1 cellular context compared by ENCODE assay signal in the genomic region with DNA sequence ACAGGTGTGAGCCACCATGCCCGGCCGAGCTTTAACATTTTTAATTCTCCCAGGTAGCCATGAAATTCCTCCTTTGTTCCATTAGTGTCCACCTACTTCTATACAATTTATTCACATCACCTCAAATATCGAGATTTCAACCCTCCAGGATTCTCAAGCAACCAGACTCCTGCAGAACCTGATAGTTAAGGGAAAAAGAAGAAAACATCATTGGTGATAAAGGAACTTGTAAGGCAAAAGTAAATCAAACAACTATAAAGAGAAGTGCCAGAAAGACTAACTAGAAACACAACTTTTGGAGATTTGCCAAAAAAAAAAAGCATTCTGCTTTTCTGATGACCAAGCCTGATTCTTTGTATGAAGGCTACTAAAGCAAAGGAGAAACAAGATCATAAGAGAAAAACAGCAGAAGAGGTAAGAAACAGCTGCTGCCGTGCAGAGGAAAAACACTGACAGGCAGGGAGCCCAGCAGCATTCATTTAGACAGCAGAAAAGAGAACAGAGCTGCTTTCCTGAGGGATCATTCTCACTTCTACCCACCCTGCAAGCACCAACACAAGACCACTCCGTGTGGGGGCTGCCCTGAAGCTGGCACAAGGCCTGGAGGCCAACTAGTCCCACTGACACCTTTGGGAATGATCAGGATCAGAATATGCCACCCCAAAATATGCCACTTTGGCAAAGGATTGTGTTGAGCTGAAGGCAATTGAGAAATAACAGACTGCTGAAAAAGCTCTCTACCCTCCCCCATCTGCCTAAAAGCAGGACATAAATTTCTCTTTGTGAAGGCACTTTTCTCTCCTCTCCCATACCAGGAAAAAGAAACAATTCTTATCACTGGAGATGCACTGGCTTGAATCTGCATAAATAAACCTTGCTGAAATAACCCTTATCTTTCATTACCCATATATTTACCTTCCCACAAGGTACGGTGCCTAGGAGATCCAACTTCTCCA.
A peak's percentile ranks its signal among the peaks of the same experiment; 100 is the strongest.
TF ChIP-seq lines count a peak whose summit lies in the region.

No MANE protein-coding gene starts in this region.

TF ChIP-seq in K562, 482 proteins besides CTCF, POLR2A, EP300 and RAD21 (continued from another document):
- TF ChIP-seq NFIC (IDR thresholded peaks at IDR 0.05) (peak; percentile 95), MAFF (IDR thresholded peaks at IDR 0.05; ENCODE audit: low read length) (no peak), MAZ (CRISPR knock-in tag; conservative IDR thresholded peaks at IDR 0.05 in 1 of 2, IDR thresholded peaks at IDR 0.05 in 1 of 2) (peak in 1 of 2 experiments; percentile 40; a peak in 1 of 4 replicates), SMARCE1 (IDR thresholded peaks at IDR 0.05) (peak; percentile 72), FOXJ2 (tag; IDR thresholded peaks at IDR 0.05) (no peak), NR2F6 (CRISPR knock-in tag; IDR thresholded peaks at IDR 0.05) (no peak), NBN (IDR thresholded peaks at IDR 0.05; ENCODE audit: low read depth) (0 out of 2 replicates have a peak, but pooled peaks have one; percentile 19), CCNT2 (IDR thresholded peaks at IDR 0.05; ENCODE audit: borderline replicate concordance, extremely low read depth, insufficient read length, low read depth, low read length) (peak; percentile 32), TBL1XR1 (IDR thresholded peaks at IDR 0.05; ENCODE audit: low read length in 2 of 2) (peak in 1 of 2 experiments; percentile 49; a peak in 2 of 4 replicates), ATF7 (IDR thresholded peaks at IDR 0.05) (no peak), MTA2 (IDR thresholded peaks at IDR 0.05; ENCODE audit: low read depth) (0 out of 2 replicates have a peak, but pooled peaks have one; percentile 17), TRIM24 (IDR thresholded peaks at IDR 0.05) (peak in 1 of 2 experiments; percentile 68; a peak in 2 of 4 replicates), RBBP5 (IDR thresholded peaks at IDR 0.05; ENCODE audit: borderline replicate concordance, insufficient read depth, low read length, poor library complexity, severe bottlenecking) (peak; percentile 78), SMAD4 (CRISPR knock-in tag; conservative IDR thresholded peaks at IDR 0.05) (peak; percentile 39; the same call in 1 of the 2 replicates), SMARCA4 (IDR thresholded peaks at IDR 0.05) (peak; percentile 61), FOXA3 (CRISPR knock-in tag; conservative IDR thresholded peaks at IDR 0.05 in 1 of 2, IDR thresholded peaks at IDR 0.05 in 1 of 2) (peak in 1 of 2 experiments; percentile 55; a peak in 1 of 4 replicates), RBM34 (IDR thresholded peaks at IDR 0.05; ENCODE audit: borderline replicate concordance, insufficient read depth, low read length) (no peak), RAD51 (IDR thresholded peaks at IDR 0.05; ENCODE audit: borderline replicate concordance, low read depth) (no peak), MAFK (IDR thresholded peaks at IDR 0.05; ENCODE audit: low read length) (0 out of 2 replicates have a peak, but pooled peaks have one; percentile 9), CTBP1 (IDR thresholded peaks at IDR 0.05; ENCODE audit: borderline replicate concordance) (peak; percentile 79), HDAC1 (IDR thresholded peaks at IDR 0.05) (peak in 1 of 2 experiments; percentile 58; a peak in 2 of 4 replicates), PHTF2 (CRISPR knock-in tag; IDR thresholded peaks at IDR 0.05) (no peak), ZNF766 (CRISPR knock-in tag; conservative IDR thresholded peaks at IDR 0.05) (peak; percentile 91), KDM1A (IDR thresholded peaks at IDR 0.05) (peak; percentile 86 to 92; a peak in 3 of 4 replicates), KLF1 (tag; IDR thresholded peaks at IDR 0.05) (no peak), ARID1B (IDR thresholded peaks at IDR 0.05) (peak; percentile 90), SP2 (IDR thresholded peaks at IDR 0.05; ENCODE audit: extremely low read depth, low read depth, low read length, poor library complexity, severe bottlenecking) (no peak), RBM25 (IDR thresholded peaks at IDR 0.05; ENCODE audit: low read depth, low read length, severe bottlenecking) (no peak), GATAD2A (IDR thresholded peaks at IDR 0.05) (peak; percentile 75; the same call in 1 of the 2 replicates), ZEB2 (IDR thresholded peaks at IDR 0.05) (peak; percentile 89)
- TF ChIP-seq, protein P1, sequence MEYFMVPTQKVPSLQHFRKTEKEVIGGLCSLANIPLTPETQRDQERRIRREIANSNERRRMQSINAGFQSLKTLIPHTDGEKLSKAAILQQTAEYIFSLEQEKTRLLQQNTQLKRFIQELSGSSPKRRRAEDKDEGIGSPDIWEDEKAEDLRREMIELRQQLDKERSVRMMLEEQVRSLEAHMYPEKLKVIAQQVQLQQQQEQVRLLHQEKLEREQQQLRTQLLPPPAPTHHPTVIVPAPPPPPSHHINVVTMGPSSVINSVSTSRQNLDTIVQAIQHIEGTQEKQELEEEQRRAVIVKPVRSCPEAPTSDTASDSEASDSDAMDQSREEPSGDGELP (CRISPR knock-in tag; IDR thresholded peaks at IDR 0.05; ENCODE audit: borderline replicate concordance): peak; percentile 33; the same call in 1 of the 2 replicates
- TF ChIP-seq, protein P2, sequence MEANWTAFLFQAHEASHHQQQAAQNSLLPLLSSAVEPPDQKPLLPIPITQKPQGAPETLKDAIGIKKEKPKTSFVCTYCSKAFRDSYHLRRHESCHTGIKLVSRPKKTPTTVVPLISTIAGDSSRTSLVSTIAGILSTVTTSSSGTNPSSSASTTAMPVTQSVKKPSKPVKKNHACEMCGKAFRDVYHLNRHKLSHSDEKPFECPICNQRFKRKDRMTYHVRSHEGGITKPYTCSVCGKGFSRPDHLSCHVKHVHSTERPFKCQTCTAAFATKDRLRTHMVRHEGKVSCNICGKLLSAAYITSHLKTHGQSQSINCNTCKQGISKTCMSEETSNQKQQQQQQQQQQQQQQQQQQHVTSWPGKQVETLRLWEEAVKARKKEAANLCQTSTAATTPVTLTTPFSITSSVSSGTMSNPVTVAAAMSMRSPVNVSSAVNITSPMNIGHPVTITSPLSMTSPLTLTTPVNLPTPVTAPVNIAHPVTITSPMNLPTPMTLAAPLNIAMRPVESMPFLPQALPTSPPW (CRISPR knock-in tag; IDR thresholded peaks at IDR 0.05): peak; percentile 15; the same call in 1 of the 2 replicates
- TF ChIP-seq, protein P3, sequence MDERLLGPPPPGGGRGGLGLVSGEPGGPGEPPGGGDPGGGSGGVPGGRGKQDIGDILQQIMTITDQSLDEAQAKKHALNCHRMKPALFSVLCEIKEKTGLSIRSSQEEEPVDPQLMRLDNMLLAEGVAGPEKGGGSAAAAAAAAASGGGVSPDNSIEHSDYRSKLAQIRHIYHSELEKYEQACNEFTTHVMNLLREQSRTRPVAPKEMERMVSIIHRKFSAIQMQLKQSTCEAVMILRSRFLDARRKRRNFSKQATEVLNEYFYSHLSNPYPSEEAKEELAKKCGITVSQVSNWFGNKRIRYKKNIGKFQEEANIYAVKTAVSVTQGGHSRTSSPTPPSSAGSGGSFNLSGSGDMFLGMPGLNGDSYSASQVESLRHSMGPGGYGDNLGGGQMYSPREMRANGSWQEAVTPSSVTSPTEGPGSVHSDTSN (CRISPR knock-in tag; IDR thresholded peaks at IDR 0.05; ENCODE audit: low read depth): no peak
- TF ChIP-seq, protein P3 (tag; conservative IDR thresholded peaks at IDR 0.05; ENCODE audit: low read depth): peak; percentile 90
- TF ChIP-seq, protein P4, sequence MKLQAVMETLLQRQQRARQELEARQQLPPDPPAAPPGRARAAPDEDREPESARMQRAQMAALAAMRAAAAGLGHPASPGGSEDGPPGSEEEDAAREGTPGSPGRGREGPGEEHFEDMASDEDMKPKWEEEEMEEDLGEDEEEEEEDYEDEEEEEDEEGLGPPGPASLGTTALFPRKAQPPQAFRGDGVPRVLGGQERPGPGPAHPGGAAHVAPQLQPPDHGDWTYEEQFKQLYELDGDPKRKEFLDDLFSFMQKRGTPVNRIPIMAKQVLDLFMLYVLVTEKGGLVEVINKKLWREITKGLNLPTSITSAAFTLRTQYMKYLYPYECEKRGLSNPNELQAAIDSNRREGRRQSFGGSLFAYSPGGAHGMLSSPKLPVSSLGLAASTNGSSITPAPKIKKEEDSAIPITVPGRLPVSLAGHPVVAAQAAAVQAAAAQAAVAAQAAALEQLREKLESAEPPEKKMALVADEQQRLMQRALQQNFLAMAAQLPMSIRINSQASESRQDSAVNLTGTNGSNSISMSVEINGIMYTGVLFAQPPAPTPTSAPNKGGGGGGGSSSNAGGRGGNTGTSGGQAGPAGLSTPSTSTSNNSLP (IDR thresholded peaks at IDR 0.05; ENCODE audit: borderline replicate concordance, low read depth, low read length): peak; percentile 83; the same call in 1 of the 2 replicates
- TF ChIP-seq, protein P5, sequence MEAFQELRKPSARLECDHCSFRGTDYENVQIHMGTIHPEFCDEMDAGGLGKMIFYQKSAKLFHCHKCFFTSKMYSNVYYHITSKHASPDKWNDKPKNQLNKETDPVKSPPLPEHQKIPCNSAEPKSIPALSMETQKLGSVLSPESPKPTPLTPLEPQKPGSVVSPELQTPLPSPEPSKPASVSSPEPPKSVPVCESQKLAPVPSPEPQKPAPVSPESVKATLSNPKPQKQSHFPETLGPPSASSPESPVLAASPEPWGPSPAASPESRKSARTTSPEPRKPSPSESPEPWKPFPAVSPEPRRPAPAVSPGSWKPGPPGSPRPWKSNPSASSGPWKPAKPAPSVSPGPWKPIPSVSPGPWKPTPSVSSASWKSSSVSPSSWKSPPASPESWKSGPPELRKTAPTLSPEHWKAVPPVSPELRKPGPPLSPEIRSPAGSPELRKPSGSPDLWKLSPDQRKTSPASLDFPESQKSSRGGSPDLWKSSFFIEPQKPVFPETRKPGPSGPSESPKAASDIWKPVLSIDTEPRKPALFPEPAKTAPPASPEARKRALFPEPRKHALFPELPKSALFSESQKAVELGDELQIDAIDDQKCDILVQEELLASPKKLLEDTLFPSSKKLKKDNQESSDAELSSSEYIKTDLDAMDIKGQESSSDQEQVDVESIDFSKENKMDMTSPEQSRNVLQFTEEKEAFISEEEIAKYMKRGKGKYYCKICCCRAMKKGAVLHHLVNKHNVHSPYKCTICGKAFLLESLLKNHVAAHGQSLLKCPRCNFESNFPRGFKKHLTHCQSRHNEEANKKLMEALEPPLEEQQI (IDR thresholded peaks at IDR 0.05): 0 out of 2 replicates have a peak, but pooled peaks have one; percentile 51
